9 cellular contexts compared by ENCODE assay signal in the genomic region with DNA sequence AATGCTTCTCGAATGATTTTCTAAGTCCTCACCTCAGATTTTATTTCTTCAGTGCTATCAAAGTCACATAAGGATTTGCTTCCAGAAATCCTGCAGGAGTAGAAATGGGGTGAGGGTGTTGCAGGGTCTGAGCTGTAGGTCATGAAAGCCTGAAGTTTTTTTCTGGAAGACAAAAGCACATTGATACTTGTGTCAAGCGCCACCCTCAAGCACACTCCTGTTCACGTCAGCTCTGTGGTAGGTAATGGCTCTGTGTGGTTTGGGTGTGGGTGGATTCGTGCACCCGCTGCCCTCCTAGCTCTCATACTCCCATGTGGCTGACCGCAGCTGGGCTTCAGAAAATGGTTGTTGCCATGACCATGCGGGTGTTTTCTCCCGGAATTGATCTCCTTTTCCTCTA. TPM values are rescaled to one million over a fixed set of nuclear protein-coding genes. Genes with fewer than 3 reads are reported as not detected.
A peak's percentile ranks its signal among the peaks of the same experiment; 100 is the strongest.
DNase-seq lines count a peak whose midpoint lies in the region; ATAC-seq and TF ChIP-seq lines count a peak whose summit lies in the region.
"Had no signal": no experiment of that assay in that cellular context is flagged by ENCODE, and none has a peak within 500 bp of the region (broad histone marks: within the 10 kb centered on the region; RNA-seq: fewer than 3 reads in every experiment).

No MANE protein-coding gene starts in this region.

- no peaks in the 10 kb centered on the region for H3K9me2 ChIP-seq in PC-9 (ENCODE audit: insufficient read depth)

- no peaks in the 10 kb centered on the region for H3K79me2 ChIP-seq in PC-9 (ENCODE audit: low read depth)
- H3K79me2 ChIP-seq in fibroblast of lung (ENCODE audit: control insufficient read depth, insufficient read depth, low read length) = no peaks in the 10 kb centered on the region

- H3K27ac ChIP-seq in PC-9 (no peak overlapping the region), fibroblast of lung (ENCODE audit: insufficient read depth, low read length) (peak overlapping the region; percentile 100)

- ATAC-seq in HG03457 (IDR thresholded peaks at IDR 0.05; ENCODE audit: unreplicated experiment) (no peak), HG03432 (IDR thresholded peaks at IDR 0.05; ENCODE audit: unreplicated experiment) (no peak), GM18868 (IDR thresholded peaks at IDR 0.05; ENCODE audit: unreplicated experiment) (no peak)

- CTCF ChIA-PET in PC-9 (lab: Charles Lee) = interaction anchor here (0.7 kb wide), 2 partner anchors 14 to 423 kb away, joined by 3 to 13 read pairs; no protein-coding TSS in a partner anchor

- BruUV-seq in PC-9 (replicated peaks; lab: Mats Ljungman, UMichigan) = no TSS peak

- intact Hi-C loops in PC-9 (cut with micrococcal nuclease; ENCODE audit: unreplicated experiment) = no loop called here

- H3K36me3 ChIP-seq in PC-9 (ENCODE audit: low read depth) (no peaks in the 10 kb centered on the region), fibroblast of lung (ENCODE audit: control insufficient read depth, insufficient read depth, low read length) (no peaks in the 10 kb centered on the region)

- H4K20me1 ChIP-seq in PC-9 (ENCODE audit: insufficient read depth) = no peaks in the 10 kb centered on the region
- no peaks in the 10 kb centered on the region for H4K20me1 ChIP-seq in fibroblast of lung (ENCODE audit: control insufficient read depth, extremely low read depth, insufficient read depth, low read length)

- DNase-seq in COLO829 (ENCODE audit: low spot score) (peak; percentile 71), PC-9 (peak; percentile 19 to 33), fibroblast of lung (ENCODE audit: low read depth in 2 of 2) (peak; percentile 78 to 98), nucleus accumbens (lab: John Stamatoyannopoulos, UW) (peak in 37 of 56 donors; percentile 6 to 76 (median 44)), T1000 (lab: John Stamatoyannopoulos, UW) (no peak)

- TF ChIP-seq CTCF in PC-9 (conservative IDR thresholded peaks at IDR 0.05) (no peak), fibroblast of lung (conservative IDR thresholded peaks at IDR 0.05 in 1 of 2, IDR thresholded peaks at IDR 0.05 in 1 of 2; ENCODE audit: low read depth in 1 of 2, low read length in 2 of 2) (no peak)

- H3K4me1 ChIP-seq in PC-9 (replicated peaks; ENCODE audit: insufficient read depth) (peaks cover 48% of the 10 kb centered on the region), fibroblast of lung (ENCODE audit: control insufficient read depth, extremely low read depth, insufficient read depth, low read length) (peaks cover 28% of the 10 kb centered on the region)

- POLR2A ChIA-PET in PC-9 (lab: Charles Lee; ENCODE audit: unreplicated experiment) = interaction anchor here (0.5 to 0.7 kb wide), 4 partner anchors 51 to 940 kb away, joined by 3 to 6 read pairs (median 3); no protein-coding TSS in a partner anchor

- H3K27me3 ChIP-seq in PC-9 (ENCODE audit: insufficient read depth, low read depth) (no peaks in the 10 kb centered on the region), fibroblast of lung (ENCODE audit: control insufficient read depth, insufficient read depth, low read length) (no peaks in the 10 kb centered on the region)

- H3F3A ChIP-seq in PC-9 (ENCODE audit: insufficient read depth, low read depth) = peaks cover 15% of the 10 kb centered on the region

- peak overlapping the region; percentile 23; the same call in 1 of the 2 replicates for H2AFZ ChIP-seq in PC-9
- H2AFZ ChIP-seq in fibroblast of lung (ENCODE audit: low read length) = peak overlapping the region; percentile 13

- H3K9me3 ChIP-seq in PC-9 (ENCODE audit: insufficient read depth, low read depth) (no peaks in the 10 kb centered on the region), fibroblast of lung (ENCODE audit: control insufficient read depth, insufficient read depth, low read depth, low read length) (no peaks in the 10 kb centered on the region)

- peak overlapping the region; percentile 54 for H3K4me2 ChIP-seq in PC-9
- H3K4me2 ChIP-seq in fibroblast of lung (ENCODE audit: extremely low read depth, insufficient read depth, low read length) = peak overlapping the region; percentile 95

- peak overlapping the region; percentile 80 for H3K9ac ChIP-seq in fibroblast of lung (ENCODE audit: insufficient read depth, low read length)

- H3K4me3 ChIP-seq in PC-9 (no peak overlapping the region), fibroblast of lung (replicated peaks in 1 of 4; ENCODE audit: control extremely low read depth in 1 of 4, insufficient read depth in 1 of 4, low read depth in 3 of 4, low read length in 4 of 4) (peak overlapping the region; percentile 37 to 51 (median 44))

RNA-seq across cellular contexts. Expression of a gene that starts 39.9 kb away (rescaled TPM):
- not detected in 2 replicates for total RNA-seq in PC-9 (2021)
- 0.17 and 0.26 TPM in 2 replicates for total RNA-seq in fibroblast of lung
- polyA plus RNA-seq in fibroblast of lung = 0.71 and 1.2 TPM in 2 replicates
- polyA plus RNA-seq in fibroblast of lung (2012) = 0.83 and 1.1 TPM in 2 replicates
- not detected in 2 replicates for polyA minus RNA-seq in fibroblast of lung (ENCODE audit: low replicate concordance)
- total RNA-seq: epithelial cell of proximal tubule had no signal

RNA-seq across cellular contexts. Expression of a gene that starts 59.8 kb away (rescaled TPM):
- total RNA-seq in PC-9 (2021) (51.5 and 51.7 TPM in 2 replicates), fibroblast of lung (28.0 and 36.2 TPM in 2 replicates)
- polyA plus RNA-seq in fibroblast of lung = 32.6 and 61.1 TPM in 2 replicates
- polyA plus RNA-seq in fibroblast of lung (2012) = 23.5 and 38.5 TPM in 2 replicates
- polyA minus RNA-seq in fibroblast of lung (ENCODE audit: low replicate concordance) = 8.4 and 19.6 TPM in 2 replicates
